ENCODE assay signal across 8 cellular contexts in genomic region chr2:131491469-131491836, GRCh38. TPM values are rescaled to one million over a fixed set of nuclear protein-coding genes. Genes with fewer than 3 reads are reported as not detected.
DNase-seq lines count a peak whose midpoint lies in the region; ATAC-seq and TF ChIP-seq lines count a peak whose summit lies in the region.
"Not testable (repeated sequence)": the region's sequence is repeated elsewhere in the genome, so short reads cannot be mapped to it uniquely, and the experiment has no call there.

No MANE protein-coding gene starts in this region.

- peak overlapping the region; percentile 71 to 79 (median 76) for H3K4me3 Mint-ChIP-seq in immature natural killer cell

- not testable (repeated sequence) for H3K9me3 Mint-ChIP-seq in immature natural killer cell

- DNase-seq in NCI-H748 (lab: John Stamatoyannopoulos, UW; ENCODE audit: unreplicated experiment) (peak; percentile 15), activated T-cell treated with anti-CD3 and anti-CD28 coated beads for 48 hours (ENCODE audit: low read depth) (peak; percentile 12), immature natural killer cell (peak in 1 of 3 donors; percentile 6)
- DNase-seq in effector memory CD4-positive, alpha-beta T cell, result not testable (repeated sequence)

- not testable (repeated sequence) for H3K36me3 ChIP-seq in effector memory CD4-positive, alpha-beta T cell (ENCODE audit: control insufficient read depth, insufficient read depth, low read length); parathyroid adenoma (ENCODE audit: control insufficient read depth, insufficient read depth, low read length)

- H2AFZ ChIP-seq in parathyroid adenoma, result peak overlapping the region; percentile 73

- H3K27me3 ChIP-seq in effector memory CD4-positive, alpha-beta T cell (replicated peaks; ENCODE audit: control insufficient read depth, insufficient read depth, low read length, poor library complexity, severe bottlenecking); parathyroid adenoma (ENCODE audit: control insufficient read depth, insufficient read depth, low read length): not testable (repeated sequence)

- H3K4me3 ChIP-seq in effector memory CD4-positive, alpha-beta T cell (ENCODE audit: insufficient read depth, low read depth, low read length, poor library complexity, severe bottlenecking), result peak overlapping the region; percentile 57
- peak overlapping the region; percentile 12 for H3K4me3 ChIP-seq in parathyroid adenoma (ENCODE audit: low read depth, low read length)

- peak overlapping the region; percentile 29 for H3K4me2 ChIP-seq in parathyroid adenoma (ENCODE audit: low read length)

- peak overlapping the region in 5 of 6 donors; percentile 19 to 61 (median 46) for H3K27ac Mint-ChIP-seq in immature natural killer cell

- ATAC-seq in GM18517 (IDR thresholded peaks at IDR 0.05; ENCODE audit: unreplicated experiment), result peak; percentile 0
- peak; percentile 1 for ATAC-seq in HG03066 (IDR thresholded peaks at IDR 0.05; ENCODE audit: low read depth, unreplicated experiment)

- H3K4me1 ChIP-seq in effector memory CD4-positive, alpha-beta T cell (ENCODE audit: control insufficient read depth, insufficient read depth, low read length, poor library complexity, severe bottlenecking), result peaks cover 23% of the 10 kb centered on the region
- H3K4me1 ChIP-seq in parathyroid adenoma, result not testable (repeated sequence)

- not testable (repeated sequence) for TF ChIP-seq CTCF in 22Rv1 (IDR thresholded peaks at IDR 0.05); parathyroid adenoma (IDR thresholded peaks at IDR 0.05)

- not testable (repeated sequence) for H3K9me3 ChIP-seq in effector memory CD4-positive, alpha-beta T cell (ENCODE audit: control insufficient read depth, low read length); parathyroid adenoma (ENCODE audit: control insufficient read depth, low read length)

- H3K79me2 ChIP-seq in parathyroid adenoma, result peaks cover 24% of the 10 kb centered on the region

- H3K27me3 Mint-ChIP-seq in immature natural killer cell (ENCODE audit: low read depth in 3 of 3), result peaks cover 6 to 13% (median 6%) of the 10 kb centered on the region in 3 donors

- H3K27ac ChIP-seq in 22Rv1 (peak overlapping the region; percentile 76), parathyroid adenoma (peak overlapping the region; percentile 75)
- H3K27ac ChIP-seq in effector memory CD4-positive, alpha-beta T cell (ENCODE audit: insufficient read depth, low read length, poor library complexity, severe bottlenecking), result peak overlapping the region; percentile 48

- peaks cover 32 to 36% of the 10 kb centered on the region in 2 donors for H3K4me1 Mint-ChIP-seq in immature natural killer cell

- not testable (repeated sequence) for H3K36me3 Mint-ChIP-seq in immature natural killer cell

- H3K9ac ChIP-seq in parathyroid adenoma, result not testable (repeated sequence)

RNA-seq across cellular contexts. Expression of gene MZT2A, which starts 0.7 kb away (rescaled TPM):
- 100 to 1,000 TPM in 2 of 3 donors, 10 to 100 TPM in 1; 57.2 to 129 (median 112) TPM for polyA plus RNA-seq in immature natural killer cell

RNA-seq across cellular contexts. Expression of gene TUBA3D, which starts 15.5 kb away (rescaled TPM):
- polyA plus RNA-seq in immature natural killer cell, result not detected

RNA-seq across cellular contexts. Expression of gene CCDC74A, which starts 36.2 kb away (rescaled TPM):
- under 1 TPM in 2 of 3 donors, not detected in 1; 0.37 to 0.82 TPM for polyA plus RNA-seq in immature natural killer cell
